Comparison of ENCODE assay signal across 1 cellular context in genomic region chr12:52050771-52051541, GRCh38.
TF ChIP-seq lines count a peak whose summit lies in the region.

Gene NR4A1 (plus strand): TSS chr12:52051442. CDS start chr12:52054329, 2,887 bp downstream.

TF ChIP-seq in SK-N-SH, 30 proteins besides CTCF, POLR2A, EP300 and RAD21 (continued from another document):
- no peak for TF ChIP-seq PBX3 (IDR thresholded peaks at IDR 0.05)
- TF ChIP-seq REST (IDR thresholded peaks at IDR 0.05; ENCODE audit: low read depth, low read length), result no peak
- TF ChIP-seq USF1 (IDR thresholded peaks at IDR 0.05; ENCODE audit: borderline replicate concordance, low read depth), result no peak
- TF ChIP-seq GATA2 (CRISPR knock-in tag; IDR thresholded peaks at IDR 0.05), result no peak
